Comparison of ENCODE assay signal across 2 cellular contexts in the genomic region with DNA sequence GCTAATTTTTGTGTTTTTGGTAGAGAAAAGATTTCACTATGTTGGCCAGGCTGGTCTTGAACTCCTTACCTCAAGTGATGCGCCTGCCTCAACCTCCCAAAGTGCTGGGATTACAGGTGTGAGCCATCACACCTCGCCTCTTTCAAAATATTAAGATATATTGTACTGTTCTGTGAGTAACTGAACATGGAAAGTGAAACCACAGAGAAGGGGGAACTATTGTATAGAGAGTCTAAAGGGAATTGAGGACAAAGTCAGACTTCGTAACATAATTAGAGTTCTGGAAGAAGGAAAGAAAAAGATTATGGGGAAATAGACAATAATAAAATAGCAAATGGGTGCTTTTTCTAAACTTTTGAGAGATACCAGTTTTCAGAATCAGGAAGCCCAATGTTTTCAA.
TF ChIP-seq lines count a peak whose summit lies in the region.

No MANE protein-coding gene starts in this region.

TF ChIP-seq in GM12878, 131 proteins besides CTCF, POLR2A, EP300 and RAD21:
- no peak for TF ChIP-seq YY1 (IDR thresholded peaks at IDR 0.05; ENCODE audit: low read depth, low read length)
- peak in 1 of 2 experiments; percentile 23; a peak in 1 of 4 replicates for TF ChIP-seq IKZF2 (IDR thresholded peaks at IDR 0.05)
TF ChIP-seq in GM12878: peak in this region for 1.

TF ChIP-seq in HEK293T, 16 proteins besides CTCF, POLR2A, EP300 and RAD21:
- no peak for TF ChIP-seq FOXM1 (IDR thresholded peaks at IDR 0.05; ENCODE audit: borderline replicate concordance)
- no peak for TF ChIP-seq FOXK2 (IDR thresholded peaks at IDR 0.05)
- no peak for TF ChIP-seq LEF1 (IDR thresholded peaks at IDR 0.05; ENCODE audit: borderline replicate concordance)
- TF ChIP-seq ARNT (IDR thresholded peaks at IDR 0.05) = no peak
- TF ChIP-seq FOXA1 (IDR thresholded peaks at IDR 0.05) = no peak
- TF ChIP-seq ELF4 (IDR thresholded peaks at IDR 0.05) = no peak
